2 cellular contexts compared by ENCODE assay signal in genomic region chr9:126334626-126335621, GRCh38.
TF ChIP-seq lines count a peak whose summit lies in the region.

No MANE protein-coding gene starts in this region.

TF ChIP-seq in IMR-90, 13 proteins besides CTCF, POLR2A, EP300 and RAD21 (continued from another document):
- TF ChIP-seq USF2 (IDR thresholded peaks at IDR 0.05; ENCODE audit: low read depth, low read length), result no peak
- TF ChIP-seq NFE2L2 (IDR thresholded peaks at IDR 0.05; ENCODE audit: low read depth, low read length), result no peak
- TF ChIP-seq FOS (IDR thresholded peaks at IDR 0.05; ENCODE audit: low read depth, low read length), result no peak
- no peak for TF ChIP-seq MXI1 (IDR thresholded peaks at IDR 0.05; ENCODE audit: borderline replicate concordance, low read depth, low read length)
TF ChIP-seq in IMR-90: peak in this region for 3.

TF ChIP-seq in liver, 16 proteins besides CTCF, POLR2A, EP300 and RAD21 (continued from another document):
- TF ChIP-seq REST (IDR thresholded peaks at IDR 0.05), result peak; percentile 90
- peak; percentile 64 for TF ChIP-seq HNF4G (IDR thresholded peaks at IDR 0.05)
- TF ChIP-seq MAX (IDR thresholded peaks at IDR 0.05), result peak; percentile 74
- peak; percentile 11 for TF ChIP-seq NR2F2 (IDR thresholded peaks at IDR 0.05)
- peak in 1 of 2 donors; percentile 59 for TF ChIP-seq JUND (IDR thresholded peaks at IDR 0.05)
- no peak for TF ChIP-seq FOXA2 (IDR thresholded peaks at IDR 0.05)
